10 cellular contexts compared by ENCODE assay signal in genomic region chr10:132535065-132535651, GRCh38. TPM values are rescaled to one million over a fixed set of nuclear protein-coding genes. Genes with fewer than 3 reads are reported as not detected.
DNase-seq lines count a peak whose midpoint lies in the region; FAIRE-seq and TF ChIP-seq lines count a peak whose summit lies in the region.
"Had no signal": no experiment of that assay in that cellular context is flagged by ENCODE, and none has a peak within 500 bp of the region (broad histone marks: within the 10 kb centered on the region; RNA-seq: fewer than 3 reads in every experiment).

No MANE protein-coding gene starts in this region.

- intact Hi-C loops in PC-9 (cut with micrococcal nuclease; ENCODE audit: unreplicated experiment) (loop anchor here (5.0 kb wide), 1 partner anchor 128 kb away; no protein-coding TSS in a partner anchor), endothelial cell of umbilical vein (cut with micrococcal nuclease) (no loop called here), posterior vena cava (cut with DNase I) (loop anchor here in 1 of 2 donors (10.0 kb wide), 1 partner anchor 830 kb away; no protein-coding TSS in a partner anchor)

- no peaks in the 10 kb centered on the region for H3K9me1 ChIP-seq in endothelial cell of umbilical vein (replicated peaks; ENCODE audit: control insufficient read depth, extremely low read depth, insufficient read depth, low read length)

- FAIRE-seq in endothelial cell of umbilical vein (lab: Jason Lieb, UNC), result no peak
- FAIRE-seq: GM19239 had no signal

- H3K27me3 ChIP-seq in H7 (ENCODE audit: control insufficient read depth, insufficient read depth, low read length) (peaks cover 4% of the 10 kb centered on the region), PC-9 (ENCODE audit: insufficient read depth, low read depth) (no peaks in the 10 kb centered on the region), endothelial cell of umbilical vein (ENCODE audit: control insufficient read depth in 2 of 2, insufficient read depth in 2 of 2, low read length in 2 of 2) (peaks cover 0 to under 1% of the 10 kb centered on the region in 2 experiments)
- H3K27me3 ChIP-seq: breast epithelium had no signal

- H3K36me3 ChIP-seq in H7 (replicated peaks; ENCODE audit: control insufficient read depth, insufficient read depth, low read length) (no peaks in the 10 kb centered on the region), PC-9 (ENCODE audit: low read depth) (no peaks in the 10 kb centered on the region), endothelial cell of umbilical vein (ENCODE audit: control insufficient read depth in 2 of 2, extremely low read depth in 1 of 2, insufficient read depth in 2 of 2, low read length in 2 of 2) (no peaks in the 10 kb centered on the region)
- H3K36me3 ChIP-seq: breast epithelium had no signal

- BruUV-seq in PC-9 (replicated peaks; lab: Mats Ljungman, UMichigan) (no TSS peak), endothelial cell of umbilical vein (replicated peaks; lab: Mats Ljungman, UMichigan) (no TSS peak)

- H4K20me1 ChIP-seq in PC-9 (ENCODE audit: insufficient read depth) (no peaks in the 10 kb centered on the region), endothelial cell of umbilical vein (replicated peaks; ENCODE audit: control insufficient read depth, extremely low read depth, insufficient read depth, low read length) (no peaks in the 10 kb centered on the region)

- no peak overlapping the region for H3K27ac ChIP-seq in PC-9
- H3K27ac ChIP-seq in endothelial cell of umbilical vein (ENCODE audit: insufficient read depth, low read depth, low read length), result no peak overlapping the region
- H3K27ac ChIP-seq: breast epithelium had no signal

- no peak for TF ChIP-seq POLR2A in endothelial cell of umbilical vein (IDR thresholded peaks at IDR 0.05; ENCODE audit: low read depth, low read length)

- peaks cover 21% of the 10 kb centered on the region for H3F3A ChIP-seq in PC-9 (ENCODE audit: insufficient read depth, low read depth)

- H3K4me3 ChIP-seq in H7 (ENCODE audit: insufficient read depth, low read depth, low read length) (no peak overlapping the region), PC-9 (no peak overlapping the region), endothelial cell of umbilical vein (replicated peaks in 1 of 3; ENCODE audit: insufficient read depth in 1 of 3, low read depth in 1 of 3, low read length in 3 of 3) (no peak overlapping the region)

- H3K4me2 ChIP-seq in PC-9, result peak overlapping the region; percentile 92
- H3K4me2 ChIP-seq in endothelial cell of umbilical vein (ENCODE audit: insufficient read depth, low read length), result no peak overlapping the region

- H3K4me1 ChIP-seq in PC-9 (replicated peaks; ENCODE audit: insufficient read depth) (peaks cover 48% of the 10 kb centered on the region), endothelial cell of umbilical vein (ENCODE audit: control insufficient read depth, extremely low read depth, insufficient read depth, low read length) (peaks cover 26% of the 10 kb centered on the region)

- CTCF ChIA-PET in PC-9 (lab: Charles Lee), result no interaction called here
- CTCF ChIA-PET in endothelial cell of umbilical vein (lab: Charles Lee), result no interaction called here

- H2AFZ ChIP-seq in PC-9 (no peak overlapping the region), endothelial cell of umbilical vein (ENCODE audit: low read depth, low read length) (no peak overlapping the region)

- TF ChIP-seq CTCF in PC-9 (conservative IDR thresholded peaks at IDR 0.05), result no peak
- TF ChIP-seq CTCF in endothelial cell of umbilical vein (IDR thresholded peaks at IDR 0.05; ENCODE audit: extremely low read depth in 1 of 2, insufficient read depth in 1 of 2, low read depth in 1 of 2, low read length in 2 of 2), result no peak

- H3K79me2 ChIP-seq in PC-9 (ENCODE audit: low read depth), result peaks cover 16% of the 10 kb centered on the region
- H3K79me2 ChIP-seq in endothelial cell of umbilical vein (ENCODE audit: control insufficient read depth, insufficient read depth, low read length), result peaks cover 10% of the 10 kb centered on the region

- no peaks in the 10 kb centered on the region for H3K9me3 ChIP-seq in PC-9 (ENCODE audit: insufficient read depth, low read depth)
- H3K9me3 ChIP-seq in endothelial cell of umbilical vein (replicated peaks; ENCODE audit: control insufficient read depth, insufficient read depth, low read length), result no peaks in the 10 kb centered on the region

- H3K9ac ChIP-seq in endothelial cell of umbilical vein (replicated peaks; ENCODE audit: extremely low read depth, insufficient read depth, low read length), result no peak overlapping the region

- POLR2A ChIA-PET in PC-9 (lab: Charles Lee; ENCODE audit: unreplicated experiment), result no interaction called here
- POLR2A ChIA-PET in endothelial cell of umbilical vein (lab: Charles Lee), result no interaction called here

- no peaks in the 10 kb centered on the region for H3K9me2 ChIP-seq in PC-9 (ENCODE audit: insufficient read depth)

- DNase-seq in H7, result peak; percentile 35
- DNase-seq in PC-9, result no peak
- DNase-seq in endothelial cell of umbilical vein (ENCODE audit: low read depth, low spot score), result no peak
- DNase-seq in posterior vena cava (ENCODE audit: low spot score), result peak; percentile 54
- DNase-seq in activated gamma-delta T cell (lab: John Stamatoyannopoulos, UW), result no peak
- DNase-seq in NOMO-1 treated with DMSO at 0.1 percent for 48 hours (lab: John Stamatoyannopoulos, UW; ENCODE audit: unreplicated experiment), result no peak
- no peak for DNase-seq in AG20443 (ENCODE audit: low spot score)
- DNase-seq: erythroblast had no signal

- dilution Hi-C loops in endothelial cell of umbilical vein (cut with MboI; ENCODE audit: extremely low pct_ligation_motif_present, low sequenced_read_pairs), result no loop called here

TF ChIP-seq in endothelial cell of umbilical vein, 7 proteins besides CTCF, POLR2A, EP300 and RAD21:
- TF ChIP-seq MAX (IDR thresholded peaks at IDR 0.05; ENCODE audit: insufficient read depth, insufficient read length) (peak; percentile 37), MYC (IDR thresholded peaks at IDR 0.05; ENCODE audit: low read depth, low read length) (no peak), POLR2AphosphoS5 (IDR thresholded peaks at IDR 0.05; ENCODE audit: insufficient read depth, low read depth, low read length) (no peak), GATA2 (IDR thresholded peaks at IDR 0.05; ENCODE audit: insufficient read depth, insufficient read length, low read depth, low read length) (no peak), FOS (IDR thresholded peaks at IDR 0.05; ENCODE audit: borderline replicate concordance, insufficient read depth, low read length) (no peak)

RNA-seq across cellular contexts. Expression of gene INPP5A, which starts 2.4 kb away (rescaled TPM):
- total RNA-seq in H7 (2014; rRNA removed; shearing (Covaris generic)), result 21.0 and 29.2 TPM in 2 replicates
- total RNA-seq in PC-9 (2021) (18.4 and 18.8 TPM in 2 replicates), endothelial cell of umbilical vein (33.2 and 35.9 TPM in 2 replicates), posterior vena cava (100 to 1,000 TPM in 1 of 2 donors, 10 to 100 TPM in 1; 65.2 to 102 TPM)
- polyA plus RNA-seq in endothelial cell of umbilical vein, result 21.2 and 22.9 TPM in 2 replicates
- 20.0 and 20.6 TPM in 2 replicates for polyA plus RNA-seq in endothelial cell of umbilical vein (2011; cell fraction: cytosol; rRNA removed)
- polyA plus RNA-seq in endothelial cell of umbilical vein (2011; cell fraction: nucleus; rRNA removed), result 21.7 and 22.8 TPM in 2 replicates
- 22.3 and 25.8 TPM in 2 replicates for polyA plus RNA-seq in endothelial cell of umbilical vein (2012)
- polyA minus RNA-seq in endothelial cell of umbilical vein, result 25.2 and 25.6 TPM in 2 replicates
- polyA minus RNA-seq in endothelial cell of umbilical vein (2011; cell fraction: cytosol; rRNA and poly(A)+ RNA removed), result 9.6 TPM
- 22.7 and 23.2 TPM in 2 replicates for polyA minus RNA-seq in endothelial cell of umbilical vein (2011; cell fraction: nucleus; rRNA and poly(A)+ RNA removed)

Comparison
In these comparisons a context has a peak if more than half of its experiments do, and no peak if none do; other contexts are left out.
1. DNase-seq: peak in H7 (single experiment) and posterior vena cava (single experiment); none in PC-9 (0 of 2), endothelial cell of umbilical vein (single experiment), activated gamma-delta T cell (single experiment), NOMO-1 treated with DMSO at 0.1 percent for 48 hours (single experiment) and AG20443 (single experiment).